In genomic region chr16:4618645-4619418, GRCh38 we compare ENCODE assay signal across 18 cellular contexts. TPM values are rescaled to one million over a fixed set of nuclear protein-coding genes. Genes with fewer than 3 reads are reported as not detected.
DNase-seq lines count a peak whose midpoint lies in the region; ATAC-seq, FAIRE-seq and TF ChIP-seq lines count a peak whose summit lies in the region.
"Had no signal": no experiment of that assay in that cellular context is flagged by ENCODE, and none has a peak within 500 bp of the region (broad histone marks: within the 10 kb centered on the region; RNA-seq: fewer than 3 reads in every experiment).

No MANE protein-coding gene starts in this region.

- H3K27me3 Mint-ChIP-seq in activated CD4-positive, alpha-beta memory T cell treated with anti-CD3 and anti-CD28 coated beads, Interleukin-2, amount 10 ng/mL, durations not matched to agents 7 days and 5 days: no peaks in the 10 kb centered on the region
- no peaks in the 10 kb centered on the region for H3K27me3 Mint-ChIP-seq in activated CD4-positive, alpha-beta memory T cell treated with anti-CD3 and anti-CD28 coated beads for 36 hours
- H3K27me3 Mint-ChIP-seq in type B pancreatic cell: no peaks in the 10 kb centered on the region
- H3K27me3 Mint-ChIP-seq in activated T-cell treated with anti-CD3 and anti-CD28 coated beads, Interleukin-2, amount 50 U/mL, for 72 hours (ENCODE audit: low read depth): no peaks in the 10 kb centered on the region
- H3K27me3 Mint-ChIP-seq: activated CD4-positive, alpha-beta T cell treated with anti-CD3 and anti-CD28 coated beads, Interleukin-2, amount 10 ng/mL, durations not matched to agents 7 days and 5 days; effector memory CD8-positive, alpha-beta T cell had no signal

- no peaks in the 10 kb centered on the region for H3K36me3 ChIP-seq in HepG2 (replicated peaks in 1 of 2; ENCODE audit: control insufficient read depth in 1 of 2, insufficient read depth in 2 of 2, low read length in 2 of 2)
- H3K36me3 ChIP-seq: thoracic aorta had no signal

- no peak for TF ChIP-seq POLR2A in HepG2 (IDR thresholded peaks at IDR 0.05; ENCODE audit: insufficient read depth in 1 of 2, low read depth in 2 of 2, low read length in 2 of 2)

- peak overlapping the region; percentile 4 for H3K4me3 Mint-ChIP-seq in activated CD4-positive, alpha-beta memory T cell treated with anti-CD3 and anti-CD28 coated beads, Interleukin-2, amount 10 ng/mL, durations not matched to agents 7 days and 5 days
- no peak overlapping the region for H3K4me3 Mint-ChIP-seq in activated CD4-positive, alpha-beta memory T cell treated with anti-CD3 and anti-CD28 coated beads for 36 hours
- H3K4me3 Mint-ChIP-seq in type B pancreatic cell: peak overlapping the region; percentile 98
- peak overlapping the region in 1 of 2 donors; percentile 19 for H3K4me3 Mint-ChIP-seq in activated T-cell treated with anti-CD3 and anti-CD28 coated beads, Interleukin-2, amount 50 U/mL, for 72 hours
- H3K4me3 Mint-ChIP-seq: activated CD4-positive, alpha-beta T cell treated with anti-CD3 and anti-CD28 coated beads, Interleukin-2, amount 10 ng/mL, durations not matched to agents 7 days and 5 days; effector memory CD8-positive, alpha-beta T cell; neural crest cell; T-helper 1 cell treated with Interleukin-12 subunit alpha and Interleukin-12 subunit beta and Interleukin-4 antibody, amounts not matched to agents 30 μg/mL and 1 μg/mL, for 36 hours had no signal

- no peak for DNase-seq in activated CD4-positive, alpha-beta memory T cell treated with anti-CD3 and anti-CD28 coated beads, Interleukin-2, amount 10 ng/mL, durations not matched to agents 7 days and 5 days
- no peak for DNase-seq in activated CD4-positive, alpha-beta memory T cell treated with anti-CD3 and anti-CD28 coated beads for 36 hours
- DNase-seq in RWPE1 (ENCODE audit: low spot score) (peak; percentile 42), HepG2 (ENCODE audit: low spot score) (peak; percentile 56), type B pancreatic cell (ENCODE audit: extremely low spot score, unreplicated experiment) (no peak), D721Med (ENCODE audit: insufficient read length, low spot score) (no peak), EL (no peak)
- no peak for DNase-seq in activated T-cell treated with anti-CD3 and anti-CD28 coated beads, Interleukin-2, amount 50 U/mL, for 72 hours
- DNase-seq: ACHN; activated CD4-positive, alpha-beta T cell treated with anti-CD3 and anti-CD28 coated beads, Interleukin-2, amount 10 ng/mL, durations not matched to agents 7 days and 5 days; effector memory CD8-positive, alpha-beta T cell; NCI-H2081 treated with DMSO at 0.1 percent for 48 hours had no signal

- H3K4me1 ChIP-seq in HepG2 (ENCODE audit: insufficient read depth, low read length): peaks cover 69% of the 10 kb centered on the region

- H3K27ac ChIP-seq in RWPE1 (peak overlapping the region; percentile 91), HepG2 (ENCODE audit: extremely low read length, insufficient read depth, low read length) (peak overlapping the region; percentile 98)

- peak overlapping the region; percentile 97 for H3K4me2 ChIP-seq in HepG2 (ENCODE audit: low read depth, low read length)
- H3K4me2 ChIP-seq: smooth muscle cell had no signal

- H3K27me3 ChIP-seq in HepG2 (ENCODE audit: control insufficient read depth in 1 of 2, insufficient read depth in 2 of 2, low read length in 2 of 2): no peaks in the 10 kb centered on the region; a peak in 1 of 5 replicates

- BruUV-seq in HepG2 (replicated peaks; lab: Mats Ljungman, UMichigan): no TSS peak

- peaks cover under 1% of the 10 kb centered on the region; the same call in 1 of the 2 replicates for H4K20me1 ChIP-seq in HepG2 (ENCODE audit: insufficient read depth, low read length)

- TF ChIP-seq RAD21 in HepG2 (CRISPR knock-in tag; IDR thresholded peaks at IDR 0.05): no peak

- TF ChIP-seq CTCF in RWPE1 (conservative IDR thresholded peaks at IDR 0.05; ENCODE audit: low read depth): no peak
- TF ChIP-seq CTCF in HepG2 (CRISPR knock-in tag; IDR thresholded peaks at IDR 0.05): peak; percentile 29; the same call in 1 of the 2 replicates
- no peak for TF ChIP-seq CTCF in type B pancreatic cell (conservative IDR thresholded peaks at IDR 0.05)
- no peak for TF ChIP-seq CTCF in D721Med (IDR thresholded peaks at IDR 0.05; ENCODE audit: insufficient read depth, missing control alignments)

- CTCF ChIA-PET in activated CD4-positive, alpha-beta memory T cell treated with anti-CD3 and anti-CD28 coated beads, Interleukin-2, amount 10 ng/mL, durations not matched to agents 7 days and 5 days (lab: Charles Lee): no interaction called here
- CTCF ChIA-PET in activated CD4-positive, alpha-beta memory T cell treated with anti-CD3 and anti-CD28 coated beads for 36 hours (lab: Charles Lee): interaction anchor here (1.4 kb wide), 1 partner anchor 31 kb away, joined by 4 read pairs; no protein-coding TSS in a partner anchor
- CTCF ChIA-PET in RWPE1 (lab: Yijun Ruan, JAX) (interaction anchor here (0.6 kb wide), 1 partner anchor 335 kb away, joined by 3 read pairs; no protein-coding TSS in a partner anchor), HepG2 (lab: Yijun Ruan, JAX; ENCODE audit: low intra/inter-chr PET ratio, low total read pairs) (no interaction called here)

- ATAC-seq in HepG2: peak; percentile 10
- ATAC-seq in activated T-cell treated with anti-CD3 and anti-CD28 coated beads, Interleukin-2, amount 50 U/mL, for 72 hours (replicated peaks in 1 of 2): no peak
- ATAC-seq: effector memory CD8-positive, alpha-beta T cell had no signal

- peaks cover 28% of the 10 kb centered on the region for H3K4me1 Mint-ChIP-seq in activated CD4-positive, alpha-beta memory T cell treated with anti-CD3 and anti-CD28 coated beads, Interleukin-2, amount 10 ng/mL, durations not matched to agents 7 days and 5 days
- H3K4me1 Mint-ChIP-seq in activated CD4-positive, alpha-beta memory T cell treated with anti-CD3 and anti-CD28 coated beads for 36 hours (ENCODE audit: low read depth): peaks cover 18% of the 10 kb centered on the region
- peaks cover 19% of the 10 kb centered on the region for H3K4me1 Mint-ChIP-seq in type B pancreatic cell (ENCODE audit: unreplicated experiment)
- H3K4me1 Mint-ChIP-seq in activated T-cell treated with anti-CD3 and anti-CD28 coated beads, Interleukin-2, amount 50 U/mL, for 72 hours (ENCODE audit: low read depth): peaks cover 42% of the 10 kb centered on the region

- peak in 1 of 2 experiments; percentile 19; a peak in 1 of 4 replicates for TF ChIP-seq EP300 in HepG2 (IDR thresholded peaks at IDR 0.05; ENCODE audit: low read depth in 2 of 2, low read length in 2 of 2)
- TF ChIP-seq EP300 in HepG2 (CRISPR knock-in tag; IDR thresholded peaks at IDR 0.05; ENCODE audit: borderline replicate concordance): no peak

- peak overlapping the region; percentile 88 for H3K9ac ChIP-seq in HepG2 (ENCODE audit: insufficient read depth, low read depth, low read length)

- no peaks in the 10 kb centered on the region for H3K36me3 Mint-ChIP-seq in activated CD4-positive, alpha-beta memory T cell treated with anti-CD3 and anti-CD28 coated beads, Interleukin-2, amount 10 ng/mL, durations not matched to agents 7 days and 5 days (ENCODE audit: low read depth)
- H3K36me3 Mint-ChIP-seq in activated CD4-positive, alpha-beta memory T cell treated with anti-CD3 and anti-CD28 coated beads for 36 hours: no peaks in the 10 kb centered on the region
- no peaks in the 10 kb centered on the region for H3K36me3 Mint-ChIP-seq in type B pancreatic cell
- H3K36me3 Mint-ChIP-seq in activated T-cell treated with anti-CD3 and anti-CD28 coated beads, Interleukin-2, amount 50 U/mL, for 72 hours (ENCODE audit: insufficient read depth in 2 of 2): peaks cover 1 to 2% of the 10 kb centered on the region in 2 donors

- FAIRE-seq in HepG2 (lab: Jason Lieb, UNC) (peak; percentile 71), D721Med (lab: Jason Lieb, UNC) (no peak)
- FAIRE-seq: RCC 7860 had no signal

- intact Hi-C loops in activated CD4-positive, alpha-beta memory T cell treated with anti-CD3 and anti-CD28 coated beads for 36 hours (cut with micrococcal nuclease): loop anchor here (5.0 to 10.0 kb wide), 3 partner anchors 58 to 478 kb away; partner anchors contain the start of gene EEF2KMT
- intact Hi-C loops in HepG2 (cut with micrococcal nuclease; ENCODE audit: unreplicated experiment): loop anchor here (10.0 kb wide), 1 partner anchor 336 kb away; the partner anchor contains the start of gene SEC14L5

- in situ Hi-C loops in HepG2 (cut with HindIII; ENCODE audit: extremely low pct_ligation_motif_present, low pct_unique_long_range_greater_than_20kb): loop anchor here (5.0 kb wide), 1 partner anchor 43 kb away; no protein-coding TSS in a partner anchor

- H3K27ac Mint-ChIP-seq in activated CD4-positive, alpha-beta memory T cell treated with anti-CD3 and anti-CD28 coated beads, Interleukin-2, amount 10 ng/mL, durations not matched to agents 7 days and 5 days: no peak overlapping the region
- no peak overlapping the region for H3K27ac Mint-ChIP-seq in activated CD4-positive, alpha-beta memory T cell treated with anti-CD3 and anti-CD28 coated beads for 36 hours
- H3K27ac Mint-ChIP-seq in type B pancreatic cell: peak overlapping the region; percentile 100
- H3K27ac Mint-ChIP-seq in activated T-cell treated with anti-CD3 and anti-CD28 coated beads, Interleukin-2, amount 50 U/mL, for 72 hours: no peak overlapping the region
- H3K27ac Mint-ChIP-seq: activated CD4-positive, alpha-beta T cell treated with anti-CD3 and anti-CD28 coated beads, Interleukin-2, amount 10 ng/mL, durations not matched to agents 7 days and 5 days; activated T-helper 2 cell treated with anti-CD3 and anti-CD28 coated beads, Interferon-gamma antibody, Interleukin-2, Interleukin-4, amounts not matched to agents 10 μg/mL and 5 μg/mL and 100 μg/mL, durations not matched to agents 14 hours and 24 hours and 36 hours; effector memory CD8-positive, alpha-beta T cell; T-helper 1 cell treated with Interleukin-12 subunit alpha and Interleukin-12 subunit beta and Interleukin-4 antibody, amounts not matched to agents 30 μg/mL and 1 μg/mL, for 36 hours had no signal

- peak overlapping the region; percentile 58 to 88 (median 74) for H3K4me3 ChIP-seq in HepG2 (replicated peaks in 1 of 3; ENCODE audit: insufficient read depth in 1 of 3, low read depth in 2 of 3, low read length in 3 of 3)
- H3K4me3 ChIP-seq: smooth muscle cell, thoracic aorta had no signal

- H3K79me2 ChIP-seq in HepG2 (ENCODE audit: insufficient read depth, low read length): peaks cover 8% of the 10 kb centered on the region

- peak overlapping the region; percentile 64 for H2AFZ ChIP-seq in HepG2 (ENCODE audit: low read length)

- no peaks in the 10 kb centered on the region for H3K9me3 Mint-ChIP-seq in activated CD4-positive, alpha-beta memory T cell treated with anti-CD3 and anti-CD28 coated beads, Interleukin-2, amount 10 ng/mL, durations not matched to agents 7 days and 5 days
- no peaks in the 10 kb centered on the region for H3K9me3 Mint-ChIP-seq in activated CD4-positive, alpha-beta memory T cell treated with anti-CD3 and anti-CD28 coated beads for 36 hours
- H3K9me3 Mint-ChIP-seq in type B pancreatic cell: no peaks in the 10 kb centered on the region
- H3K9me3 Mint-ChIP-seq in activated T-cell treated with anti-CD3 and anti-CD28 coated beads, Interleukin-2, amount 50 U/mL, for 72 hours: no peaks in the 10 kb centered on the region
- H3K9me3 Mint-ChIP-seq: activated CD4-positive, alpha-beta T cell treated with anti-CD3 and anti-CD28 coated beads, Interleukin-2, amount 10 ng/mL, durations not matched to agents 7 days and 5 days; activated T-helper 2 cell treated with anti-CD3 and anti-CD28 coated beads, Interferon-gamma antibody, Interleukin-2, Interleukin-4, amounts not matched to agents 10 μg/mL and 5 μg/mL and 100 μg/mL, durations not matched to agents 14 hours and 24 hours and 36 hours; effector memory CD8-positive, alpha-beta T cell; neural crest cell; T-helper 1 cell treated with Interleukin-12 subunit alpha and Interleukin-12 subunit beta and Interleukin-4 antibody, amounts not matched to agents 30 μg/mL and 1 μg/mL, for 36 hours had no signal

- H3K9me3 ChIP-seq in HepG2 (ENCODE audit: low read length): no peaks in the 10 kb centered on the region
- H3K9me3 ChIP-seq: thoracic aorta had no signal

- POLR2A ChIA-PET in activated CD4-positive, alpha-beta memory T cell treated with anti-CD3 and anti-CD28 coated beads, Interleukin-2, amount 10 ng/mL, durations not matched to agents 7 days and 5 days (lab: Charles Lee): interaction anchor here (1.0 to 1.1 kb wide), 2 partner anchors 75 to 126 kb away, joined by 3 read pairs; no protein-coding TSS in a partner anchor
- POLR2A ChIA-PET in activated CD4-positive, alpha-beta memory T cell treated with anti-CD3 and anti-CD28 coated beads for 36 hours (lab: Charles Lee): no interaction called here
- POLR2A ChIA-PET in RWPE1 (lab: Yijun Ruan, JAX; ENCODE audit: low non-redundant PET): interaction anchor here (0.5 kb wide), 1 partner anchor 192 kb away, joined by 12 read pairs; no protein-coding TSS in a partner anchor
- POLR2A ChIA-PET in HepG2 (lab: Yijun Ruan, JAX): interaction anchor here (0.8 to 3.9 kb wide), 8 partner anchors 13 to 191 kb away, joined by 3 to 39 read pairs (median 4); partner anchors contain the start of genes ANKS3, DNAAF8 and NUDT16L1

- WGBS in HepG2 (ENCODE audit: low lambda C conversion rate): 6% methylated on average over 3 of the region's 8 CpGs

RNA-seq across cellular contexts. Expression of gene UBALD1, which starts 4.1 kb away (rescaled TPM):
- 10 to 100 TPM; 15.9 to 19.3 TPM for total RNA-seq in activated CD4-positive, alpha-beta memory T cell treated with anti-CD3 and anti-CD28 coated beads, Interleukin-2, amount 10 ng/mL, durations not matched to agents 7 days and 5 days
- 10 to 100 TPM; 13.4 to 13.5 TPM for total RNA-seq in activated CD4-positive, alpha-beta memory T cell treated with anti-CD3 and anti-CD28 coated beads for 36 hours
- 3.3 and 6.8 TPM in 2 replicates for total RNA-seq in HepG2 (2016; rRNA removed; fragmentation: Illumina TruSeq; extraction: Trizol)
- 4.8 and 5.6 TPM in 2 replicates for total RNA-seq in HepG2 (2016; cell fraction: cytosol; rRNA removed; fragmentation: Illumina TruSeq; extraction: Trizol; ENCODE audit: low read depth)
- total RNA-seq in HepG2 (2016; cell fraction: insoluble cytoplasmic fraction; rRNA removed; fragmentation: Illumina TruSeq; extraction: Trizol): 3.5 and 7.2 TPM in 2 replicates
- total RNA-seq in HepG2 (2016; cell fraction: membrane; rRNA removed; fragmentation: Illumina TruSeq; extraction: Trizol): 8.2 and 9.8 TPM in 2 replicates
- total RNA-seq in HepG2 (2016; cell fraction: nucleus; rRNA removed; fragmentation: Illumina TruSeq; extraction: Trizol): 5.1 and 5.7 TPM in 2 replicates
- polyA plus RNA-seq in HepG2 (2011; rRNA removed): 12.3 and 16.6 TPM in 2 replicates
- polyA plus RNA-seq in HepG2 (2011; cell fraction: cytosol; rRNA removed): 4.3 and 9.4 TPM in 2 replicates
- 78.3 and 112 TPM in 2 replicates for polyA plus RNA-seq in HepG2 (2011; cell fraction: nucleus; rRNA removed)
- polyA plus RNA-seq in HepG2 (2012): 16.2 and 21.4 TPM in 2 replicates
- polyA plus RNA-seq in HepG2 (2016; cell fraction: cytosol; fragmentation: Illumina TruSeq; extraction: Trizol; ENCODE audit: low read depth): 15.8 and 19.4 TPM in 2 replicates
- 11.4 and 12.9 TPM in 2 replicates for polyA plus RNA-seq in HepG2 (2016; cell fraction: insoluble cytoplasmic fraction; fragmentation: Illumina TruSeq; extraction: Trizol; ENCODE audit: low read depth)
- polyA plus RNA-seq in HepG2 (2016; cell fraction: membrane; fragmentation: Illumina TruSeq; extraction: Trizol; ENCODE audit: low read depth): 21.1 and 23.4 TPM in 2 replicates
- polyA plus RNA-seq in HepG2 (2016; cell fraction: nucleus; fragmentation: Illumina TruSeq; extraction: Trizol; ENCODE audit: insufficient read depth, low read depth): 30.5 and 32.7 TPM in 2 replicates
- 9.9 and 17.0 TPM in 2 replicates for polyA minus RNA-seq in HepG2 (2011; rRNA and poly(A)+ RNA removed; ENCODE audit: low replicate concordance)
- 8.7 and 11.7 TPM in 2 replicates for polyA minus RNA-seq in HepG2 (2011; cell fraction: cytosol; rRNA and poly(A)+ RNA removed)
- 23.5 and 25.2 TPM in 2 replicates for polyA minus RNA-seq in HepG2 (2011; cell fraction: nucleus; rRNA and poly(A)+ RNA removed)
- 49.2 and 85.9 TPM in 2 replicates for total RNA-seq in type B pancreatic cell (ENCODE audit: low replicate concordance)
- total RNA-seq in activated T-cell treated with anti-CD3 and anti-CD28 coated beads, Interleukin-2, amount 50 U/mL, for 72 hours: 10 to 100 TPM; 17.2 to 18.4 TPM

RNA-seq across cellular contexts. Expression of gene MGRN1, which starts 5.8 kb away (rescaled TPM):
- total RNA-seq in activated CD4-positive, alpha-beta memory T cell treated with anti-CD3 and anti-CD28 coated beads, Interleukin-2, amount 10 ng/mL, durations not matched to agents 7 days and 5 days: 10 to 100 TPM; 71.8 to 73.3 TPM
- total RNA-seq in activated CD4-positive, alpha-beta memory T cell treated with anti-CD3 and anti-CD28 coated beads for 36 hours: 10 to 100 TPM; 72.7 to 73.2 TPM
- total RNA-seq in HepG2 (2016; rRNA removed; fragmentation: Illumina TruSeq; extraction: Trizol) (11.9 and 14.8 TPM in 2 replicates), type B pancreatic cell (ENCODE audit: low replicate concordance) (87.9 and 88.6 TPM in 2 replicates)
- total RNA-seq in HepG2 (2016; cell fraction: cytosol; rRNA removed; fragmentation: Illumina TruSeq; extraction: Trizol; ENCODE audit: low read depth): 6.7 and 12.0 TPM in 2 replicates
- 13.0 and 13.6 TPM in 2 replicates for total RNA-seq in HepG2 (2016; cell fraction: insoluble cytoplasmic fraction; rRNA removed; fragmentation: Illumina TruSeq; extraction: Trizol)
- 14.0 and 16.7 TPM in 2 replicates for total RNA-seq in HepG2 (2016; cell fraction: membrane; rRNA removed; fragmentation: Illumina TruSeq; extraction: Trizol)
- total RNA-seq in HepG2 (2016; cell fraction: nucleus; rRNA removed; fragmentation: Illumina TruSeq; extraction: Trizol): 17.0 and 22.2 TPM in 2 replicates
- polyA plus RNA-seq in HepG2 (2011; rRNA removed): 11.6 and 12.6 TPM in 2 replicates
- 4.9 and 6.2 TPM in 2 replicates for polyA plus RNA-seq in HepG2 (2011; cell fraction: cytosol; rRNA removed)
- polyA plus RNA-seq in HepG2 (2011; cell fraction: nucleus; rRNA removed): 87.1 and 98.5 TPM in 2 replicates
- 31.8 and 31.9 TPM in 2 replicates for polyA plus RNA-seq in HepG2 (2012)
- polyA plus RNA-seq in HepG2 (2016; cell fraction: cytosol; fragmentation: Illumina TruSeq; extraction: Trizol; ENCODE audit: low read depth): 3.9 and 4.3 TPM in 2 replicates
- 22.5 and 31.3 TPM in 2 replicates for polyA plus RNA-seq in HepG2 (2016; cell fraction: insoluble cytoplasmic fraction; fragmentation: Illumina TruSeq; extraction: Trizol; ENCODE audit: low read depth)
- 11.4 and 11.5 TPM in 2 replicates for polyA plus RNA-seq in HepG2 (2016; cell fraction: membrane; fragmentation: Illumina TruSeq; extraction: Trizol; ENCODE audit: low read depth)
- polyA plus RNA-seq in HepG2 (2016; cell fraction: nucleus; fragmentation: Illumina TruSeq; extraction: Trizol; ENCODE audit: insufficient read depth, low read depth): 54.4 and 55.4 TPM in 2 replicates
- polyA minus RNA-seq in HepG2 (2011; rRNA and poly(A)+ RNA removed; ENCODE audit: low replicate concordance): 12.5 and 23.7 TPM in 2 replicates
- 16.2 and 19.1 TPM in 2 replicates for polyA minus RNA-seq in HepG2 (2011; cell fraction: cytosol; rRNA and poly(A)+ RNA removed)
- 26.4 and 28.5 TPM in 2 replicates for polyA minus RNA-seq in HepG2 (2011; cell fraction: nucleus; rRNA and poly(A)+ RNA removed)
- 100 to 1,000 TPM; 107 to 116 TPM for total RNA-seq in activated T-cell treated with anti-CD3 and anti-CD28 coated beads, Interleukin-2, amount 50 U/mL, for 72 hours

Comparison
In these comparisons a context has a peak if more than half of its experiments do, and no peak if none do; other contexts are left out.
1. CTCF ChIA-PET loops: an anchor here in activated CD4-positive, alpha-beta memory T cell treated with anti-CD3 and anti-CD28 coated beads for 36 hours (1.4 kb wide) and RWPE1 (0.6 kb wide); none called in activated CD4-positive, alpha-beta memory T cell treated with anti-CD3 and anti-CD28 coated beads, Interleukin-2, amount 10 ng/mL, durations not matched to agents 7 days and 5 days and HepG2.
2. DNase-seq: peak in RWPE1 (single experiment) and HepG2 (single experiment); none in activated CD4-positive, alpha-beta memory T cell treated with anti-CD3 and anti-CD28 coated beads, Interleukin-2, amount 10 ng/mL, durations not matched to agents 7 days and 5 days (single experiment), activated CD4-positive, alpha-beta memory T cell treated with anti-CD3 and anti-CD28 coated beads for 36 hours (single experiment), type B pancreatic cell (single experiment), activated T-cell treated with anti-CD3 and anti-CD28 coated beads, Interleukin-2, amount 50 U/mL, for 72 hours (0 of 2), D721Med (single experiment) and EL (single experiment).